ENCODE assay signal across 23 cellular contexts in genomic region chr12:67057072-67057471, GRCh38.
"Had no signal": no experiment of that assay in that cellular context is flagged by ENCODE, and none has a peak within 500 bp of the region (broad histone marks: within the 10 kb centered on the region; RNA-seq: fewer than 3 reads in every experiment).

No MANE protein-coding gene starts in this region.

- H3K4me2 ChIP-seq: KMS-11, SK-N-SH had no signal

- DNase-seq: Kasumi-1; MV-4-11; NCI-H1048; NCI-H1105; NCI-H1417; NCI-H1436 treated with DMSO at 0.1 percent for 48 hours; NCI-H1694; NCI-H187 treated with DMSO at 0.1 percent for 48 hours; NCI-H2029 treated with DMSO at 0.1 percent for 48 hours; NCI-H2171 treated with DMSO at 0.1 percent for 48 hours; NCI-H345; NCI-H446 treated with DMSO at 0.1 percent for 48 hours; NCI-H510A treated with DMSO at 0.1 percent for 48 hours; NCI-H526; NK-92 treated with Interleukin-12 subunit alpha and Interleukin-12 subunit beta, amount 100 ng/mL, for 24 hours; SHP77; SK-N-SH had no signal

- ATAC-seq: K562, Panc1, PC-3 had no signal

- H3K9ac ChIP-seq: KMS-11, SK-N-SH had no signal

- H3K9me3 ChIP-seq: SK-N-SH had no signal

- H3K27ac ChIP-seq: HL-60, KMS-11, RWPE1 had no signal

- H3K4me3 ChIP-seq: K562 had no signal
